Comparison of ENCODE assay signal across 1 cellular context in the genomic region with DNA sequence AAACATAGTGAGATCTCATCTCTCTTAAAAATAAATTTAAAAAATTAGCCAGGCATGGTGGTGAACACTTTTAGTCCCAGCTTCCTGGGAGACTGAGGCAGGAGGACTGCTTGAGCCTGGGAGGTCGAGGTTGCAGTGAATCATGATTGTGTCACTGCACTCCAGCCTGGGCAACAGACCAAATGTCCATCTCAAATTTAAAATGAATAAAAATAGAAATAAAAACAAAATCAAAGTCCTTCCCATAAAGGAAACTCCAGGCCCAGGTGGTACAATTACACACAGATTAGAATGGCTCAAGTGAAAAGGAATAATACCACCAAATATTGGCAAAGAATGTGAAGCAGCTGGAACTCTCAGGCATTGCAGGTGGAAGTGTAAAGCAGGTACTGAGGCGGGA.
TF ChIP-seq lines count a peak whose summit lies in the region.

No MANE protein-coding gene starts in this region.

TF ChIP-seq in IMR-90, 13 proteins besides CTCF, POLR2A, EP300 and RAD21:
- no peak for TF ChIP-seq BHLHE40 (IDR thresholded peaks at IDR 0.05; ENCODE audit: low read depth, low read length)
- no peak for TF ChIP-seq CHD1 (IDR thresholded peaks at IDR 0.05; ENCODE audit: low read depth, low read length)
- TF ChIP-seq CEBPB (IDR thresholded peaks at IDR 0.05; ENCODE audit: low read depth, low read length) = no peak
- no peak for TF ChIP-seq FOS (IDR thresholded peaks at IDR 0.05; ENCODE audit: low read depth, low read length)
- no peak for TF ChIP-seq RCOR1 (IDR thresholded peaks at IDR 0.05; ENCODE audit: insufficient replicate concordance, low read length)
